Comparison of ENCODE assay signal across 8 cellular contexts in genomic region chr14:22599349-22599748, GRCh38. TPM values are rescaled to one million over a fixed set of nuclear protein-coding genes. Genes with fewer than 3 reads are reported as not detected.
DNase-seq lines count a peak whose midpoint lies in the region; ATAC-seq and TF ChIP-seq lines count a peak whose summit lies in the region.

No MANE protein-coding gene starts in this region.

- H3K36me3 Mint-ChIP-seq in Calu3 (ENCODE audit: insufficient read depth, unreplicated experiment) (peaks cover 16% of the 10 kb centered on the region), T-cell (peaks cover 31% of the 10 kb centered on the region)

- no peaks in the 10 kb centered on the region for H3K9me3 Mint-ChIP-seq in Calu3 (ENCODE audit: low read depth, unreplicated experiment)
- H3K9me3 Mint-ChIP-seq in T-cell = no peaks in the 10 kb centered on the region

- no peaks in the 10 kb centered on the region for H3K9me3 ChIP-seq in prostate gland

- DNase-seq in Calu3 = no peak
- DNase-seq in T-cell = no peak
- no peak for DNase-seq in fibroblast of mammary gland (ENCODE audit: low read depth)
- no peak for DNase-seq in prostate gland (ENCODE audit: low spot score)
- DNase-seq in NCI-H2171 treated with DMSO at 0.1 percent for 48 hours (lab: John Stamatoyannopoulos, UW) = no peak
- DNase-seq in NCI-H748 (lab: John Stamatoyannopoulos, UW; ENCODE audit: unreplicated experiment) = no peak

- no TSS peak for BruUV-seq in Calu3 (replicated peaks; lab: Mats Ljungman, UMichigan)

- POLR2A ChIA-PET in T-cell (lab: Charles Lee) = interaction anchor here (0.5 to 4.9 kb wide), 5 partner anchors 11 to 722 kb away, joined by 3 to 39 read pairs (median 3); partner anchors contain the start of genes DAD1 (in 1 of the 2) and PABPN1 (in 1 of the 2)

- H3K27ac ChIP-seq in prostate gland = peak overlapping the region; percentile 91 to 95

- intact Hi-C loops in Calu3 (cut with micrococcal nuclease; ENCODE audit: unreplicated experiment) (no loop called here), prostate gland (cut with DNase I) (loop anchor here (10.0 kb wide), 1 partner anchor 165 kb away; the partner anchor contains the start of gene OXA1L)

- CTCF ChIA-PET in Calu3 (lab: Charles Lee) (interaction anchor here (0.7 to 2.0 kb wide), 8 partner anchors 8 to 254 kb away, joined by 3 to 20 read pairs (median 4); partner anchors contain the start of genes DAD1 and OR6J1), T-cell (lab: Charles Lee) (interaction anchor here (0.5 to 3.1 kb wide), 10 partner anchors 10 to 223 kb away, joined by 3 to 27 read pairs (median 4); partner anchors contain the start of genes DAD1 (in 1 of the 2) and OXA1L (in 1 of the 2))

- 81% methylated on average over 3 of the region's 3 CpGs for WGBS in prostate gland

- TF ChIP-seq POLR2A in prostate gland (IDR thresholded peaks at IDR 0.05) = no peak

- H3K4me3 Mint-ChIP-seq in Calu3 (ENCODE audit: low read depth, unreplicated experiment) (peak overlapping the region; percentile 86), T-cell (peak overlapping the region; percentile 96 to 99 (median 97))

- H3K36me3 ChIP-seq in prostate gland = peaks cover 4 to 11% of the 10 kb centered on the region in 2 donors

- ATAC-seq in T-cell (replicated peaks in 1 of 4) = no peak
- no peak for ATAC-seq in HG03139 (IDR thresholded peaks at IDR 0.05; ENCODE audit: unreplicated experiment)
- no peak for ATAC-seq in GM21528 (IDR thresholded peaks at IDR 0.05; ENCODE audit: low FRiP score, unreplicated experiment)

- H3K27me3 Mint-ChIP-seq in Calu3 (ENCODE audit: unreplicated experiment) (no peaks in the 10 kb centered on the region), T-cell (peaks cover 0 to 3% of the 10 kb centered on the region in 2 donors)

- peak overlapping the region; percentile 29 for H3K27ac Mint-ChIP-seq in Calu3 (ENCODE audit: unreplicated experiment)
- peak overlapping the region in 1 of 2 donors; percentile 93 for H3K27ac Mint-ChIP-seq in T-cell

- H3K4me3 ChIP-seq in fibroblast of mammary gland (ENCODE audit: control insufficient read depth, low read depth, low read length) = peak overlapping the region; percentile 91
- peak overlapping the region; percentile 70 to 72 for H3K4me3 ChIP-seq in prostate gland

- TF ChIP-seq CTCF in Calu3 (IDR thresholded peaks at IDR 0.05; ENCODE audit: unreplicated experiment) = no peak
- no peak for TF ChIP-seq CTCF in fibroblast of mammary gland (conservative IDR thresholded peaks at IDR 0.05; ENCODE audit: control insufficient read depth, insufficient read depth, low read depth, low read length)
- no peak for TF ChIP-seq CTCF in prostate gland (IDR thresholded peaks at IDR 0.05)

- H3K4me1 Mint-ChIP-seq in Calu3 (ENCODE audit: low read depth, unreplicated experiment) (peaks cover 24% of the 10 kb centered on the region), T-cell (peaks cover 32 to 38% (median 37%) of the 10 kb centered on the region in 3 donors)

- no peaks in the 10 kb centered on the region for H3K4me1 ChIP-seq in prostate gland (replicated peaks)

- no peaks in the 10 kb centered on the region for H3K27me3 ChIP-seq in prostate gland (replicated peaks; ENCODE audit: insufficient read depth)

RNA-seq across cellular contexts. Expression of gene ABHD4, which starts 1.2 kb away (rescaled TPM):
- 11.2 and 11.6 TPM in 2 replicates for total RNA-seq in Calu3 (2022)
- total RNA-seq in T-cell = 10 to 100 TPM; 10.1 to 20.9 (median 17.3) TPM
- total RNA-seq in prostate gland = 100 to 1,000 TPM in 1 of 2 donors, 10 to 100 TPM in 1; 25.9 to 116 TPM

RNA-seq across cellular contexts. Expression of gene DAD1, which starts 10.3 kb away (rescaled TPM):
- total RNA-seq in Calu3 (2022) = 196 and 197 TPM in 2 replicates
- total RNA-seq in T-cell = 100 to 1,000 TPM in 4 of 5 donors, 10 to 100 TPM in 1; 80.9 to 127 (median 113) TPM
- total RNA-seq in prostate gland = 100 to 1,000 TPM; 231 to 289 TPM

RNA-seq across cellular contexts. Expression of gene OR6J1, which starts 44.8 kb away (rescaled TPM):
- not detected in 2 replicates for total RNA-seq in Calu3 (2022)
- total RNA-seq in T-cell = not detected
- total RNA-seq in prostate gland = not detected
